In the genomic region with DNA sequence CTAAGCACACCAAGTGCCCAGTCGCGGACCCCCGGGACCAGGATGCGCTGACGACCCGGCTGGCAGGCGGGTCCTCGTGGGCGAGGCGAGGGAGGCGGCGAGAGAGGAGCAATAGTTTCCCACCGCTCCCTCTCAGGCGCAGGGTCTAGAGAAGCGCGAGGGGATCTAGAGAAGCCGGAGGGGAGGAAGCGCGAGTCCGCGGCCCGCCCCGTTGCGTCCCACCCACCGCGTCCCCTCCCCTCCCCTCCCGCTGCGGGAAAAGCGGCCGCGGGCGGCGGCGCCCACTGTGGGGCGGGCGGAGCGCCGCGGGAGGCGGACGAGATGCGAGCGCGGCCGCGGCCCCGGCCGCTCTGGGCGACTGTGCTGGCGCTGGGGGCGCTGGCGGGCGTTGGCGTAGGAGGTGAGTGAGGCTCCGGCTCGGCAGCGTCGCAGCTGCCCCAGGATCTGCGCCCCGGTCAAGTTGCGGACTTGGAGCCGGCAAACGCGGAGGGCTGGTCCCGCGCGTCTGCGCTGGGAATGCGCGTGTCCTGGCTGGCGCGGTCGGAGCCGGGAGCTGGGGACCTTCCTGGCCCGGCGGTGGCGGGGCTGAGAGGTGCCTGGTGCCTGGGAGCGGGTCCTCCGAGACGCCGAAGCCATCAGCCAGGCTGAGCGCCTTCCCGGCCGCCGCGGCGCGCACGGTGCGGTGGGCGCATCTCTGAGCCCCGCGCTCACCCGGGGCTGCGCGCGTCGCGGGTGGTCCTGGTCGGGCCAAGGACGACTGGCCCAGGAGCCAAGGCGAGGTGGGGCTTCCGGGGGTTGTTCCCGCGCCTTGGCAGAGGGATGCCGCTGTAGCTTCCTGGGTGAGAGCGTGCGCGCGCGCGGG, we compare ENCODE assay signal across 8 cellular contexts. TPM values are rescaled to one million over a fixed set of nuclear protein-coding genes. Genes with fewer than 3 reads are reported as not detected.
DNase-seq lines count a peak whose midpoint lies in the region; ATAC-seq and TF ChIP-seq lines count a peak whose summit lies in the region.

A gene (plus strand): TSS at position 287 of the 862 bp plus-strand sequence. CDS start 35 bp downstream, at position 322.

- H3K4me1 Mint-ChIP-seq in activated T-cell treated with anti-CD3 and anti-CD28 coated beads, Interleukin-2, amount 50 U/mL, for 72 hours (ENCODE audit: low read depth), result peaks cover 19% of the 10 kb centered on the region
- H3K4me1 Mint-ChIP-seq in nephron progenitor cell, result peaks cover 18% of the 10 kb centered on the region
- peaks cover 26% of the 10 kb centered on the region for H3K4me1 Mint-ChIP-seq in stimulated activated naive CD8-positive, alpha-beta T cell treated with anti-CD3 and anti-CD28 coated beads, Interleukin-15, amount 100 ng/mL, for 72 hours

- H3K4me3 ChIP-seq in BE2C (ENCODE audit: low read depth, low read length), result peak within 1 kb of the TSS; percentile 68

- peak within 1 kb of the TSS; percentile 58 for H3K27ac Mint-ChIP-seq in activated T-cell treated with anti-CD3 and anti-CD28 coated beads, Interleukin-2, amount 50 U/mL, for 72 hours
- no peak within 1 kb of the TSS for H3K27ac Mint-ChIP-seq in nephron progenitor cell
- peak within 1 kb of the TSS in 1 of 2 donors; percentile 23 for H3K27ac Mint-ChIP-seq in stimulated activated naive CD8-positive, alpha-beta T cell treated with anti-CD3 and anti-CD28 coated beads, Interleukin-15, amount 100 ng/mL, for 72 hours

- TF ChIP-seq CTCF in BE2C (IDR thresholded peaks at IDR 0.05; ENCODE audit: low read depth, low read length), result peak; percentile 44
- no peak for TF ChIP-seq CTCF in nephron progenitor cell (IDR thresholded peaks at IDR 0.05)

- no peaks in the 10 kb centered on the region for H3K9me3 Mint-ChIP-seq in activated T-cell treated with anti-CD3 and anti-CD28 coated beads, Interleukin-2, amount 50 U/mL, for 72 hours
- peaks cover 30% of the 10 kb centered on the region for H3K9me3 Mint-ChIP-seq in nephron progenitor cell
- no peaks in the 10 kb centered on the region for H3K9me3 Mint-ChIP-seq in stimulated activated naive CD8-positive, alpha-beta T cell treated with anti-CD3 and anti-CD28 coated beads, Interleukin-15, amount 100 ng/mL, for 72 hours

- H3K9me3 ChIP-seq in BE2C, result no peaks in the 10 kb centered on the region

- H3K36me3 ChIP-seq in BE2C, result no peaks in the 10 kb centered on the region

- DNase-seq in BE2C (peak; percentile 88), GM19238 (ENCODE audit: insufficient read length, low spot score) (peak; percentile 72), OCI-M1 (lab: John Stamatoyannopoulos, UW) (peak; percentile 84), fibroblast of peridontal ligament (ENCODE audit: extremely low read depth) (peak; percentile 69), nephron progenitor cell (peak; percentile 88)
- DNase-seq in activated T-cell treated with anti-CD3 and anti-CD28 coated beads, Interleukin-2, amount 50 U/mL, for 72 hours, result peak; percentile 81 to 82
- DNase-seq in stimulated activated naive CD8-positive, alpha-beta T cell treated with anti-CD3 and anti-CD28 coated beads, Interleukin-15, amount 100 ng/mL, for 72 hours, result peak; percentile 68 to 69

- 0 out of 2 replicates have a peak, but pooled peaks cover 2% of the 10 kb centered on the region for H3K4me1 ChIP-seq in BE2C

- no peaks in the 10 kb centered on the region for H3K36me3 Mint-ChIP-seq in activated T-cell treated with anti-CD3 and anti-CD28 coated beads, Interleukin-2, amount 50 U/mL, for 72 hours (ENCODE audit: insufficient read depth in 2 of 2)
- no peaks in the 10 kb centered on the region for H3K36me3 Mint-ChIP-seq in nephron progenitor cell (ENCODE audit: low read depth)

- peaks cover 3% of the 10 kb centered on the region; the same call in 1 of the 2 replicates for H3K27me3 ChIP-seq in BE2C

- H3K4me3 Mint-ChIP-seq in activated T-cell treated with anti-CD3 and anti-CD28 coated beads, Interleukin-2, amount 50 U/mL, for 72 hours, result peak within 1 kb of the TSS; percentile 88 to 92
- H3K4me3 Mint-ChIP-seq in nephron progenitor cell, result peak within 1 kb of the TSS; percentile 89
- peak within 1 kb of the TSS; percentile 93 to 95 for H3K4me3 Mint-ChIP-seq in stimulated activated naive CD8-positive, alpha-beta T cell treated with anti-CD3 and anti-CD28 coated beads, Interleukin-15, amount 100 ng/mL, for 72 hours

- peaks cover 64% of the 10 kb centered on the region for H3K27me3 Mint-ChIP-seq in activated T-cell treated with anti-CD3 and anti-CD28 coated beads, Interleukin-2, amount 50 U/mL, for 72 hours (ENCODE audit: low read depth)
- H3K27me3 Mint-ChIP-seq in nephron progenitor cell (ENCODE audit: low read depth, poor library complexity), result peaks cover 79% of the 10 kb centered on the region
- peaks cover 71% of the 10 kb centered on the region for H3K27me3 Mint-ChIP-seq in stimulated activated naive CD8-positive, alpha-beta T cell treated with anti-CD3 and anti-CD28 coated beads, Interleukin-15, amount 100 ng/mL, for 72 hours

- peak; percentile 54 for ATAC-seq in HG03469 (IDR thresholded peaks at IDR 0.05; ENCODE audit: unreplicated experiment)
- ATAC-seq in activated T-cell treated with anti-CD3 and anti-CD28 coated beads, Interleukin-2, amount 50 U/mL, for 72 hours (replicated peaks in 1 of 2), result peak; percentile 96 to 98
- peak; percentile 97 for ATAC-seq in stimulated activated naive CD8-positive, alpha-beta T cell treated with anti-CD3 and anti-CD28 coated beads, Interleukin-15, amount 100 ng/mL, for 72 hours

RNA-seq across cellular contexts. Expression of the gene that starts here (rescaled TPM):
- polyA plus RNA-seq in BE2C (2012; ENCODE audit: insufficient read depth, insufficient read length, low read depth), result 0.46 TPM
- total RNA-seq in activated T-cell treated with anti-CD3 and anti-CD28 coated beads, Interleukin-2, amount 50 U/mL, for 72 hours, result not detected

Comparison
In these comparisons a context has a peak if more than half of its experiments do, and no peak if none do; other contexts are left out.
1. Peak in every context shown above with its lines: DNase-seq, ATAC-seq and H3K4me3 ChIP-seq.
2. Peak in DNase-seq and ATAC-seq in activated T-cell treated with anti-CD3 and anti-CD28 coated beads, Interleukin-2, amount 50 U/mL, for 72 hours; RNA of the gene not detected or under 1 TPM.